In the genomic region with DNA sequence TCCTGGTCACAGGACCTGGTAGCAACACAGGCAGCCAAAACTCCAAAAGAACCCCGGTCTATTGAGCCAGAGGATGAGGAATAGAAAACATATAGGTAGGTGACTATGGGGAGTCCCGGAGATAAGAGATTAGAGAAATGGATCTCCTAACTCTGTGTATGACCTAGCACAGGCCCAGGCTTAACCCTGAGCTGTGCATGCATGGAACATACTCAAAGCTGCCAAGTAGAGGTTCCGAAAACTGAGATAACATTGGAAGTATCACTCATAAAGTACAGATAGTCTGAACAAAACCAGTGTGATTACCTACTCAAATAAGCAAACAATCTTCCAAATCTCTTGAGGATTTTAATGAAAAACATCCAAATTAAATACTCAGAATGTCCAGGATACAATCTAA, we compare ENCODE assay signal across 16 cellular contexts. TPM values are rescaled to one million over a fixed set of nuclear protein-coding genes. Genes with fewer than 3 reads are reported as not detected.
A peak's percentile ranks its signal among the peaks of the same experiment; 100 is the strongest.
DNase-seq lines count a peak whose midpoint lies in the region; ATAC-seq and TF ChIP-seq lines count a peak whose summit lies in the region.
"Had no signal": no experiment of that assay in that cellular context is flagged by ENCODE, and none has a peak within 500 bp of the region (broad histone marks: within the 10 kb centered on the region; RNA-seq: fewer than 3 reads in every experiment).

No MANE protein-coding gene starts in this region.

- H3K9me3 ChIP-seq in SU-DHL-6 (ENCODE audit: insufficient read depth, low read length) (no peaks in the 10 kb centered on the region), iPS-20b (ENCODE audit: insufficient read depth, low read depth, low read length) (peaks cover 15% of the 10 kb centered on the region)

- H3K4me1 ChIP-seq in iPS-20b (ENCODE audit: insufficient read depth, low read length): peaks cover 39% of the 10 kb centered on the region

- no peaks in the 10 kb centered on the region for H4K20me1 ChIP-seq in SU-DHL-6 (ENCODE audit: low read depth, low read length)

- H3K9me2 ChIP-seq in SU-DHL-6 (replicated peaks; ENCODE audit: insufficient read depth, low read length): no peaks in the 10 kb centered on the region

- peaks cover 20% of the 10 kb centered on the region for H3K36me3 ChIP-seq in SU-DHL-6 (ENCODE audit: low read length)
- peaks cover 7% of the 10 kb centered on the region; the same call in 1 of the 2 replicates for H3K36me3 ChIP-seq in iPS-20b (ENCODE audit: insufficient read depth, low read depth, low read length)

- no peak overlapping the region for H2AFZ ChIP-seq in SU-DHL-6 (ENCODE audit: low read depth, low read length, severe bottlenecking)

- intact Hi-C loops in Right ventricle myocardium inferior (cut with DNase I): no loop called here
- intact Hi-C loops in left cardiac atrium (cut with DNase I): no loop called here

- H3K9ac ChIP-seq in SU-DHL-6 (ENCODE audit: low read length): no peak overlapping the region
- no peak overlapping the region; the same call in 1 of the 2 replicates for H3K9ac ChIP-seq in iPS-20b (ENCODE audit: low read depth, low read length)

- peak; percentile 44 for ATAC-seq in Right ventricle myocardium inferior
- ATAC-seq in left cardiac atrium: no peak
- no peak for ATAC-seq in GM21786 (IDR thresholded peaks at IDR 0.05; ENCODE audit: unreplicated experiment)
- no peak for ATAC-seq in GM19455 (IDR thresholded peaks at IDR 0.05; ENCODE audit: unreplicated experiment)
- ATAC-seq: SK-N-SH treated with all-trans-retinoic acid at 6 μM for 48 hours had no signal

- no peaks in the 10 kb centered on the region for H3K27me3 ChIP-seq in SU-DHL-6 (ENCODE audit: low read length)
- no peaks in the 10 kb centered on the region for H3K27me3 ChIP-seq in iPS-20b (ENCODE audit: insufficient read depth, low read length)

- DNase-seq in Right ventricle myocardium inferior (ENCODE audit: missing footprints) (no peak), left cardiac atrium (no peak), SW 1271 (lab: John Stamatoyannopoulos, UW) (no peak), kidney glomerular epithelial cell (lab: John Stamatoyannopoulos, UW) (no peak)
- DNase-seq: 8988T; CD8-positive, alpha-beta T cell; GOT3; NCI-H1048; NCI-H2081 treated with DMSO at 0.1 percent for 48 hours; NCI-H510A treated with DMSO at 0.1 percent for 48 hours; SHP77 treated with DMSO at 0.1 percent for 48 hours had no signal

- H3K4me2 ChIP-seq in SU-DHL-6 (ENCODE audit: low read depth, low read length, poor library complexity, severe bottlenecking): peak overlapping the region; percentile 33

- no peak for TF ChIP-seq CTCF in SU-DHL-6 (IDR thresholded peaks at IDR 0.05; ENCODE audit: insufficient read depth, low read length, poor library complexity, severe bottlenecking)

- no peak overlapping the region for H3K27ac ChIP-seq in SU-DHL-6 (ENCODE audit: low read depth, low read length)
- peak overlapping the region; percentile 59 for H3K27ac ChIP-seq in iPS-20b (ENCODE audit: low read length)

- H3F3A ChIP-seq in SU-DHL-6 (ENCODE audit: insufficient read depth): no peaks in the 10 kb centered on the region; the same call in 1 of the 2 replicates

- H3K4me3 ChIP-seq in SU-DHL-6 (ENCODE audit: insufficient read depth, low read length, poor library complexity, severe bottlenecking): no peak overlapping the region
- no peak overlapping the region for H3K4me3 ChIP-seq in iPS-20b (ENCODE audit: low read length)

- 0 out of 2 replicates have a peak, but pooled peaks cover 12% of the 10 kb centered on the region for H3K79me2 ChIP-seq in SU-DHL-6 (ENCODE audit: insufficient read depth, low read length)

RNA-seq across cellular contexts. Expression of gene PRDX6, which starts 31.5 kb away (rescaled TPM):
- total RNA-seq in Right ventricle myocardium inferior (518 TPM), left cardiac atrium (100 to 1,000 TPM; 551 to 783 TPM)
